Comparison of ENCODE assay signal across 25 cellular contexts in the genomic region with DNA sequence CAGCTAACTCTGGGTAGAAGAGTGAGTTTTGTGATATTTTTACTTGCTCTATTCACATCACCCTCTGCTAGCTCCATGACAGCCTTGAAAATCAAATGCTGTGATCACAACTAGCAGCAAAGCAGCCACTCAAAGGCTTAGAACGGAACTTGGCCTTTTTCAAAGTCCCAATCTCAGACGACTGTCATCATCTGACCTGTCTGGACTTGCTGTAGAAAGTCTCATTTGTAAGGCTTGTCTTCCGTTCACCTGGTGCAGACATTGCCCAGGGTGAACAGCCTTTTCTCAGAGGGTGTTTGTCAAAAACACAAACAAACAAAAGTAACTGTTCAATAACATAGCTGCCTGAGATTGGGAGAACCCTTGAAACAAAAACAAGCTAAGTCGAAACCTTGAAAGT.
"Had no signal": no experiment of that assay in that cellular context is flagged by ENCODE, and none has a peak within 500 bp of the region (broad histone marks: within the 10 kb centered on the region; RNA-seq: fewer than 3 reads in every experiment).

No MANE protein-coding gene starts in this region.

- H3K27me3 ChIP-seq: MG63, SJCRH30 had no signal

- H3K4me1 ChIP-seq: SJCRH30 had no signal

- DNase-seq: IMR-90, Karpas-422, KG1, MG63, NCI-H1092, NCI-H1105 treated with DMSO at 0.1 percent for 48 hours, NCI-H1417 treated with DMSO at 0.1 percent for 48 hours, NCI-H146, NCI-H1694 treated with DMSO at 0.1 percent for 48 hours, NCI-H1930, NCI-H2081, NCI-H2107, NCI-H2171 treated with DMSO at 0.1 percent for 48 hours, NCI-H345, NCI-H446 treated with DMSO at 0.1 percent for 48 hours, NCI-H524 treated with DMSO at 0.1 percent for 48 hours, NCI-H69, NCI-H774, PC-3, SHP77 treated with DMSO at 0.1 percent for 48 hours, SJCRH30 had no signal

- H3K36me3 ChIP-seq: MG63, SJCRH30 had no signal

- H3K27ac ChIP-seq: SJCRH30 had no signal

- H3K4me3 ChIP-seq: MG63, SJCRH30 had no signal

- ATAC-seq: HepG2, Panc1, PC-3, Right ventricle myocardium inferior, SK-N-SH treated with all-trans-retinoic acid at 6 μM for 48 hours had no signal

- FAIRE-seq: HepG2 had no signal

- H3K9me3 ChIP-seq: MG63, SJCRH30 had no signal
